In the genomic region with DNA sequence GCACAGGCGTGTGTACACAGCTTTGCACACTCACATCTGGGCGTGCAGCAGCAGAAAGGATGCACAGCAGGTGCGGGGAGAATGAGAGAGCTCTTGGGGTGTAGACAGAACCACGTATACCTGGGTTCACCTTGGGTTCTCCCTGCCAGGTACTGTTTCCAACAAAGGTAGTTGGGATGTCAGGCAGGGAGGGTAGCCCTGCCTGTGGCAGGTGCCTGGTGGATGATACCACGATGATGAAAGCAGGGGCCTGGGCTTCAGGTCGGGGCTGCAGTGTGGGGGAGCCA, we compare ENCODE assay signal across 17 cellular contexts. TPM values are rescaled to one million over a fixed set of nuclear protein-coding genes. Genes with fewer than 3 reads are reported as not detected.
DNase-seq lines count a peak whose midpoint lies in the region; ATAC-seq and TF ChIP-seq lines count a peak whose summit lies in the region.
"Had no signal": no experiment of that assay in that cellular context is flagged by ENCODE, and none has a peak within 500 bp of the region (broad histone marks: within the 10 kb centered on the region; RNA-seq: fewer than 3 reads in every experiment).

No MANE protein-coding gene starts in this region.

- H3K27ac ChIP-seq in KMS-11 (no peak overlapping the region; the same call in 1 of the 2 replicates), esophagus squamous epithelium (peak overlapping the region in 3 of 4 donors; percentile 92 to 96 (median 93)), thoracic aorta (peak overlapping the region; percentile 94 to 98), PC-9 (no peak overlapping the region)
- H3K27ac ChIP-seq: SK-N-MC had no signal

- no peak for TF ChIP-seq CTCF in KMS-11 (conservative IDR thresholded peaks at IDR 0.05; ENCODE audit: low read depth, low read length)
- TF ChIP-seq CTCF in esophagus squamous epithelium (IDR thresholded peaks at IDR 0.05): no peak
- no peak for TF ChIP-seq CTCF in thoracic aorta (IDR thresholded peaks at IDR 0.05)
- no peak for TF ChIP-seq CTCF in PC-9 (conservative IDR thresholded peaks at IDR 0.05)

- CTCF ChIA-PET in PC-9 (lab: Charles Lee): no interaction called here

- no peaks in the 10 kb centered on the region for H3K9me3 Mint-ChIP-seq in activated T-cell treated with anti-CD3 and anti-CD28 coated beads, Interleukin-2, amount 50 U/mL, for 72 hours
- no peaks in the 10 kb centered on the region for H3K9me3 Mint-ChIP-seq in activated T-cell treated with anti-CD3 and anti-CD28 coated beads, Interleukin-2, amount 50 U/mL, for 4 hours

- H3K4me2 ChIP-seq in KMS-11: peak overlapping the region; percentile 26; the same call in 1 of the 2 replicates
- no peak overlapping the region for H3K4me2 ChIP-seq in PC-9

- no peaks in the 10 kb centered on the region for H4K20me1 ChIP-seq in KMS-11 (ENCODE audit: insufficient read depth)
- H4K20me1 ChIP-seq in PC-9 (ENCODE audit: insufficient read depth): no peaks in the 10 kb centered on the region

- H3K4me3 ChIP-seq in KMS-11 (IDR thresholded peaks at IDR 0.05; ENCODE audit: insufficient read depth, low read depth, low read length) (no peak overlapping the region), esophagus squamous epithelium (no peak overlapping the region), thoracic aorta (no peak overlapping the region), PC-9 (no peak overlapping the region)
- H3K4me3 ChIP-seq: SK-N-MC had no signal

- POLR2A ChIA-PET in PC-9 (lab: Charles Lee; ENCODE audit: unreplicated experiment): no interaction called here

- H3K79me2 ChIP-seq in KMS-11 (ENCODE audit: insufficient read depth, low read depth) (no peaks in the 10 kb centered on the region), PC-9 (ENCODE audit: low read depth) (no peaks in the 10 kb centered on the region)

- H3K27me3 Mint-ChIP-seq in activated T-cell treated with anti-CD3 and anti-CD28 coated beads, Interleukin-2, amount 50 U/mL, for 72 hours (ENCODE audit: low read depth): no peaks in the 10 kb centered on the region
- no peaks in the 10 kb centered on the region for H3K27me3 Mint-ChIP-seq in activated T-cell treated with anti-CD3 and anti-CD28 coated beads, Interleukin-2, amount 50 U/mL, for 4 hours (ENCODE audit: low read depth)

- no peaks in the 10 kb centered on the region for H3K36me3 Mint-ChIP-seq in activated T-cell treated with anti-CD3 and anti-CD28 coated beads, Interleukin-2, amount 50 U/mL, for 72 hours (ENCODE audit: insufficient read depth in 2 of 2)
- H3K36me3 Mint-ChIP-seq in activated T-cell treated with anti-CD3 and anti-CD28 coated beads, Interleukin-2, amount 50 U/mL, for 4 hours (ENCODE audit: insufficient read depth): no peaks in the 10 kb centered on the region

- no peaks in the 10 kb centered on the region for H3K9me2 ChIP-seq in PC-9 (ENCODE audit: insufficient read depth)

- peak overlapping the region; percentile 83 to 86 for H3K4me3 Mint-ChIP-seq in activated T-cell treated with anti-CD3 and anti-CD28 coated beads, Interleukin-2, amount 50 U/mL, for 72 hours
- H3K4me3 Mint-ChIP-seq in activated T-cell treated with anti-CD3 and anti-CD28 coated beads, Interleukin-2, amount 50 U/mL, for 4 hours: no peak overlapping the region

- H3K4me1 ChIP-seq in KMS-11 (ENCODE audit: low read depth, poor library complexity, severe bottlenecking) (peaks cover 92% of the 10 kb centered on the region), esophagus squamous epithelium (peaks cover 46 to 91% (median 76%) of the 10 kb centered on the region in 3 donors), thoracic aorta (ENCODE audit: control insufficient read depth in 1 of 2, low read depth in 2 of 2) (peaks cover 59 to 77% of the 10 kb centered on the region in 2 donors), PC-9 (replicated peaks; ENCODE audit: insufficient read depth) (peaks cover 36% of the 10 kb centered on the region)

- H2AFZ ChIP-seq in KMS-11 (ENCODE audit: low read depth) (no peak overlapping the region), PC-9 (no peak overlapping the region)

- H3K9ac ChIP-seq in KMS-11: no peak overlapping the region

- TF ChIP-seq POLR2A in esophagus squamous epithelium (IDR thresholded peaks at IDR 0.05): no peak

- no peaks in the 10 kb centered on the region for H3K36me3 ChIP-seq in KMS-11 (ENCODE audit: insufficient read depth)
- no peaks in the 10 kb centered on the region for H3K36me3 ChIP-seq in esophagus squamous epithelium
- no peaks in the 10 kb centered on the region for H3K36me3 ChIP-seq in thoracic aorta
- no peaks in the 10 kb centered on the region for H3K36me3 ChIP-seq in PC-9 (ENCODE audit: low read depth)

- H3K27ac Mint-ChIP-seq in activated T-cell treated with anti-CD3 and anti-CD28 coated beads, Interleukin-2, amount 50 U/mL, for 72 hours: peak overlapping the region; percentile 92

- H3K9me3 ChIP-seq in esophagus squamous epithelium (no peaks in the 10 kb centered on the region), thoracic aorta (no peaks in the 10 kb centered on the region), PC-9 (ENCODE audit: insufficient read depth, low read depth) (no peaks in the 10 kb centered on the region)

- peaks cover 93% of the 10 kb centered on the region for H3K4me1 Mint-ChIP-seq in activated T-cell treated with anti-CD3 and anti-CD28 coated beads, Interleukin-2, amount 50 U/mL, for 72 hours (ENCODE audit: low read depth)
- H3K4me1 Mint-ChIP-seq in activated T-cell treated with anti-CD3 and anti-CD28 coated beads, Interleukin-2, amount 50 U/mL, for 4 hours (ENCODE audit: low read depth): peaks cover 75% of the 10 kb centered on the region

- no peak for DNase-seq in activated T-cell treated with anti-CD3 and anti-CD28 coated beads, Interleukin-2, amount 50 U/mL, for 72 hours
- no peak for DNase-seq in activated T-cell treated with anti-CD3 and anti-CD28 coated beads, Interleukin-2, amount 50 U/mL, for 4 hours
- DNase-seq in esophagus squamous epithelium (lab: John Stamatoyannopoulos, UW) (no peak), thoracic aorta (ENCODE audit: low spot score) (no peak), NCI-H82 (lab: John Stamatoyannopoulos, UW) (no peak), GM19238 (ENCODE audit: insufficient read length, low spot score) (no peak), PC-9 (no peak)
- DNase-seq: ACHN; activated CD4-positive, alpha-beta T cell treated with anti-CD3 and anti-CD28 coated beads for 4 hours; DND-41; foreskin melanocyte; left colon; NCI-H1417 had no signal

- no peak for ATAC-seq in activated T-cell treated with anti-CD3 and anti-CD28 coated beads, Interleukin-2, amount 50 U/mL, for 72 hours (replicated peaks in 1 of 2)
- no peak for ATAC-seq in activated T-cell treated with anti-CD3 and anti-CD28 coated beads, Interleukin-2, amount 50 U/mL, for 4 hours
- ATAC-seq in thoracic aorta (ENCODE audit: insufficient number of reproducible peaks, low FRiP score, low read depth): no peak
- ATAC-seq: left colon had no signal

- intact Hi-C loops in esophagus squamous epithelium (cut with DNase I) (loop anchor here (10.0 kb wide), 1 partner anchor 235 kb away; a partner anchor contains a TSS), PC-9 (cut with micrococcal nuclease; ENCODE audit: unreplicated experiment) (loop anchor here (5.0 kb wide), 2 partner anchors 223 to 287 kb away; a partner anchor contains a TSS)

- H3K27me3 ChIP-seq in KMS-11 (ENCODE audit: insufficient read depth, low read depth) (no peaks in the 10 kb centered on the region), esophagus squamous epithelium (peaks cover 0 to 92% (median 0%) of the 10 kb centered on the region in 4 donors), thoracic aorta (replicated peaks; ENCODE audit: insufficient read depth) (no peaks in the 10 kb centered on the region), PC-9 (ENCODE audit: insufficient read depth, low read depth) (peaks cover 16% of the 10 kb centered on the region; the same call in 1 of the 2 replicates)

- 77 to 80% methylated on average over 4 to 6 of the region's 6 CpGs for WGBS in esophagus squamous epithelium, 2 donors

- BruUV-seq in PC-9 (replicated peaks; lab: Mats Ljungman, UMichigan): no TSS peak

- peaks cover 26% of the 10 kb centered on the region for H3F3A ChIP-seq in PC-9 (ENCODE audit: insufficient read depth, low read depth)

RNA-seq across cellular contexts. Expression of a gene that starts 6.5 kb away (rescaled TPM):
- 100 to 1,000 TPM; 424 to 433 TPM for total RNA-seq in activated T-cell treated with anti-CD3 and anti-CD28 coated beads, Interleukin-2, amount 50 U/mL, for 72 hours
- 100 to 1,000 TPM; 131 to 169 (median 132) TPM for total RNA-seq in activated T-cell treated with anti-CD3 and anti-CD28 coated beads, Interleukin-2, amount 50 U/mL, for 4 hours
- total RNA-seq in esophagus squamous epithelium (10 to 100 TPM in 1 of 4 donors, 1 to 10 TPM in 3; 2.8 to 25.9 (median 5.7) TPM), thoracic aorta (100 to 1,000 TPM; 152 to 231 TPM), PC-9 (2021) (5.1 and 6.0 TPM in 2 replicates)

RNA-seq across cellular contexts. Expression of a gene that starts 24.9 kb away (rescaled TPM):
- total RNA-seq in activated T-cell treated with anti-CD3 and anti-CD28 coated beads, Interleukin-2, amount 50 U/mL, for 72 hours: 1 to 10 TPM; 4.4 to 5.3 TPM
- total RNA-seq in activated T-cell treated with anti-CD3 and anti-CD28 coated beads, Interleukin-2, amount 50 U/mL, for 4 hours: under 1 TPM in 2 of 3 donors, not detected in 1; 0.26 to 0.38 TPM
- total RNA-seq in esophagus squamous epithelium: not detected
- total RNA-seq in thoracic aorta: not detected
- 0.48 and 0.63 TPM in 2 replicates for total RNA-seq in PC-9 (2021)
- total RNA-seq: endothelial cell of umbilical vein, urinary bladder had no signal

Comparison
In these comparisons a context has a peak if more than half of its experiments do, and no peak if none do; other contexts are left out.
1. H3K27ac ChIP-seq: peak in esophagus squamous epithelium (3 of 4) and thoracic aorta (2 of 2); none in KMS-11 (single experiment) and PC-9 (single experiment).
2. RNA of a gene that starts 6.5 kb away (total RNA-seq): 424 to 433 TPM in activated T-cell treated with anti-CD3 and anti-CD28 coated beads, Interleukin-2, amount 50 U/mL, for 72 hours, 152 to 231 TPM in thoracic aorta and 131 to 169 TPM in activated T-cell treated with anti-CD3 and anti-CD28 coated beads, Interleukin-2, amount 50 U/mL, for 4 hours; 2.8 to 25.9 TPM in esophagus squamous epithelium and 5.1 to 6.0 TPM in PC-9; every median in the first group is over 4 times any median in the second.